15 cellular contexts compared by ENCODE assay signal in the genomic region with DNA sequence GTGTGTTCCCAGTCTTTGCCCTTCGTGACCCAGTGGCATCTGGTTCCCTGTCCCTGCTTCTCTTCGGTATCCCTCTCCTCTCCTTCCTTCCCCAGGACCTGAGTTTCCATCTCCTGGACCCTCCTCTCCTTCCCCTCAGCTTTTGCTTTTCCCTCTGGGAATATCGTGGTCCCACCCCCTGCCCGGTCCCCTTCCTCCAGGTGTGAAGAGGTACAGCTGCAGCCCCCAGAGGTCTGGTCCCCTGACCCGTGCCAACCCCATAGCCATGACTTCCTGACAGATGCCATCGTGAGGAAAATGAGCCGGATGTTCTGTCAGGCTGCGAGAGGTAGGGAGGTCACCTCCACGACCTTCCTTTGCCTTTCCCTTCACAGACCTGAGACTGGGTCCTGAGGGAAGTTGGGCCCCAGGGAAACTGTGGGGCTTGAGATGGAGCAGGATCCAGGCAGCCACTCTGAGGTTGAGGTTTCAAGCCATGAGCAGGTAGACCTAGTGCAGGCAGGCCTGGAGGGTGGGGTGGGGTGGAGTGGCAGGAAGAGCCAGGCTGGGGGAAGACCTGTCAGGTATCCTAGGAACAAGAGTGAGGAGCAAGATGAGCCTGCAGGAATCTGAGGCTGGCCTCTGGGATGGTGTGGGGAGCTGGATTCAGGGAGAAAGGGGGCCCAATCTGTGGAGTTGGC. TPM values are rescaled to one million over a fixed set of nuclear protein-coding genes. Genes with fewer than 3 reads are reported as not detected.
DNase-seq lines count a peak whose midpoint lies in the region; ATAC-seq and TF ChIP-seq lines count a peak whose summit lies in the region.
"Had no signal": no experiment of that assay in that cellular context is flagged by ENCODE, and none has a peak within 500 bp of the region (broad histone marks: within the 10 kb centered on the region; RNA-seq: fewer than 3 reads in every experiment).

No MANE protein-coding gene starts in this region.

- H3K36me3 ChIP-seq in HAP-1 (replicated peaks): peaks cover 67% of the 10 kb centered on the region

- H3K27me3 Mint-ChIP-seq in activated naive CD4-positive, alpha-beta T cell treated with anti-CD3 and anti-CD28 coated beads for 36 hours (ENCODE audit: low read depth): no peaks in the 10 kb centered on the region
- no peaks in the 10 kb centered on the region for H3K27me3 Mint-ChIP-seq in effector memory CD8-positive, alpha-beta T cell

- in situ Hi-C loops in HAP-1 (cut with MboI; ENCODE audit: low sequenced_read_pairs): no loop called here

- no peaks in the 10 kb centered on the region for H3K27me3 ChIP-seq in HAP-1 (ENCODE audit: low read depth)
- H3K27me3 ChIP-seq: pancreas, SJSA1 had no signal

- H3K9me3 Mint-ChIP-seq in activated naive CD4-positive, alpha-beta T cell treated with anti-CD3 and anti-CD28 coated beads for 36 hours: no peaks in the 10 kb centered on the region
- no peaks in the 10 kb centered on the region for H3K9me3 Mint-ChIP-seq in effector memory CD8-positive, alpha-beta T cell

- peak overlapping the region; percentile 68 for H3K27ac ChIP-seq in RWPE1
- H3K27ac ChIP-seq: pancreas, SJSA1, WERI-Rb-1 had no signal

- no peaks in the 10 kb centered on the region for H3K4me1 ChIP-seq in HAP-1
- H3K4me1 ChIP-seq: pancreas, SJSA1 had no signal

- DNase-seq in activated naive CD4-positive, alpha-beta T cell treated with anti-CD3 and anti-CD28 coated beads for 36 hours: no peak
- DNase-seq in activated naive CD4-positive, alpha-beta T cell treated with Interleukin-2 at 50 U/mL for 16 hours: no peak
- DNase-seq in RWPE1 (ENCODE audit: low spot score): no peak
- DNase-seq in effector memory CD8-positive, alpha-beta T cell: no peak
- peak; percentile 33 for DNase-seq in stimulated activated CD8-positive, alpha-beta memory T cell treated with anti-CD3 and anti-CD28 coated beads, Interleukin-4, amount 100 ng/mL, for 48 hours
- DNase-seq in HAP-1 (ENCODE audit: low spot score in 2 of 2): no peak
- no peak for DNase-seq in GM10266 (ENCODE audit: extremely low spot score)
- no peak for DNase-seq in NCI-H1694 treated with DMSO at 0.1 percent for 48 hours (lab: John Stamatoyannopoulos, UW)
- DNase-seq: midbrain; MM.1S; NK-92 treated with Interleukin-12 subunit alpha and Interleukin-12 subunit beta, amount 100 ng/mL, for 24 hours; pancreas; stimulated activated CD4-positive, alpha-beta T cell treated with anti-CD3 and anti-CD28 coated beads, Interleukin-12 subunit alpha, Interleukin-12 subunit beta, amount 100 ng/mL, for 4 hours; WERI-Rb-1 had no signal

- H3K4me1 Mint-ChIP-seq in activated naive CD4-positive, alpha-beta T cell treated with anti-CD3 and anti-CD28 coated beads for 36 hours (ENCODE audit: low read depth): peaks cover 30% of the 10 kb centered on the region
- peaks cover 21 to 29% of the 10 kb centered on the region in 2 donors for H3K4me1 Mint-ChIP-seq in effector memory CD8-positive, alpha-beta T cell (ENCODE audit: low read depth in 2 of 2)

- intact Hi-C loops in activated naive CD4-positive, alpha-beta T cell treated with anti-CD3 and anti-CD28 coated beads for 36 hours (cut with micrococcal nuclease): no loop called here

- peaks cover 48% of the 10 kb centered on the region for H3K36me3 Mint-ChIP-seq in activated naive CD4-positive, alpha-beta T cell treated with anti-CD3 and anti-CD28 coated beads for 36 hours (ENCODE audit: low read depth)
- peaks cover 68% of the 10 kb centered on the region for H3K36me3 Mint-ChIP-seq in effector memory CD8-positive, alpha-beta T cell (ENCODE audit: insufficient read depth)

- POLR2A ChIA-PET in RWPE1 (lab: Yijun Ruan, JAX; ENCODE audit: low non-redundant PET): interaction anchor here (1.6 kb wide), 1 partner anchor 10 kb away, joined by 3 read pairs; no protein-coding TSS in a partner anchor

- H3K4me3 Mint-ChIP-seq in activated naive CD4-positive, alpha-beta T cell treated with anti-CD3 and anti-CD28 coated beads for 36 hours: no peak overlapping the region
- no peak overlapping the region for H3K4me3 Mint-ChIP-seq in effector memory CD8-positive, alpha-beta T cell

- H3K9me3 ChIP-seq in HAP-1: no peaks in the 10 kb centered on the region
- H3K9me3 ChIP-seq: pancreas, SJSA1 had no signal

- TF ChIP-seq CTCF in RWPE1 (conservative IDR thresholded peaks at IDR 0.05; ENCODE audit: low read depth): no peak
- no peak for TF ChIP-seq CTCF in GM10266 (IDR thresholded peaks at IDR 0.05; ENCODE audit: control insufficient read depth, insufficient read depth, low read depth, missing control alignments)

- no peak overlapping the region for H3K4me3 ChIP-seq in HAP-1
- H3K4me3 ChIP-seq: pancreas, SJSA1 had no signal

- ATAC-seq in effector memory CD8-positive, alpha-beta T cell (replicated peaks): no peak

- CTCF ChIA-PET in activated naive CD4-positive, alpha-beta T cell treated with anti-CD3 and anti-CD28 coated beads for 36 hours (lab: Charles Lee): no interaction called here
- CTCF ChIA-PET in RWPE1 (lab: Yijun Ruan, JAX): no interaction called here

- peak overlapping the region; percentile 19 for H3K27ac Mint-ChIP-seq in activated naive CD4-positive, alpha-beta T cell treated with anti-CD3 and anti-CD28 coated beads for 36 hours
- peak overlapping the region; percentile 59 to 75 for H3K27ac Mint-ChIP-seq in effector memory CD8-positive, alpha-beta T cell

RNA-seq across cellular contexts. Expression of a gene that starts 10.1 kb away (rescaled TPM):
- 1,000 to 10,000 TPM; 3,176 to 3,362 TPM for total RNA-seq in activated naive CD4-positive, alpha-beta T cell treated with anti-CD3 and anti-CD28 coated beads for 36 hours

RNA-seq across cellular contexts. Expression of a gene that starts 10.5 kb away (rescaled TPM):
- 10 to 100 TPM; 36.5 to 37.3 TPM for total RNA-seq in activated naive CD4-positive, alpha-beta T cell treated with anti-CD3 and anti-CD28 coated beads for 36 hours

RNA-seq across cellular contexts. Expression of a gene that starts 27.4 kb away (rescaled TPM):
- total RNA-seq in activated naive CD4-positive, alpha-beta T cell treated with anti-CD3 and anti-CD28 coated beads for 36 hours: 10 to 100 TPM; 10.5 to 10.9 TPM

RNA-seq across cellular contexts. Expression of a gene that starts 28.6 kb away (rescaled TPM):
- 1 to 10 TPM; 1.6 to 1.8 TPM for total RNA-seq in activated naive CD4-positive, alpha-beta T cell treated with anti-CD3 and anti-CD28 coated beads for 36 hours
